ENCODE assay signal across 8 cellular contexts in the genomic region with DNA sequence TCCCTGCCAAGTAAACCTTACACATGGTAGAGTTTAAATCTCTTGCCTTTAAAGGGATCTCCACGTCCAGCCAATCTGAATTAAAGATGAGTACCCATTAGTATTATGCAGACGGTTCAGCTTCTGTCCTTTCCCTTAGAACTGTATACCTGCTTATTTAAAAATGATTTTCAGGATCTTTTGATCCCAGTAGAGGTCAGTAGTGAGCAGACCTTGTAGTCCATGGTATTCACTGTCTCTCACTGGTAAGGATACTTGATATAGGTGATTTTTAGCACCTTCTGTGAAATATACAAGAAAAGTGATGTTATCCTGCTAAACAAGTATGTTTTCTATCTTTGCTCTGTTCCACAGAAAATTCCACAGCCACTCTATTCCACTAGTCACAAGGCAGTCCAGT.
A peak's percentile ranks its signal among the peaks of the same experiment; 100 is the strongest.
DNase-seq lines count a peak whose midpoint lies in the region; ATAC-seq and TF ChIP-seq lines count a peak whose summit lies in the region.

No MANE protein-coding gene starts in this region.

- no peaks in the 10 kb centered on the region for H3K4me1 Mint-ChIP-seq in endodermal cell
- peaks cover 9% of the 10 kb centered on the region for H3K4me1 Mint-ChIP-seq in neural progenitor cell

- H3K36me3 ChIP-seq in endodermal cell (ENCODE audit: control insufficient read depth, insufficient read depth, low read length) (no peaks in the 10 kb centered on the region), neural progenitor cell (no peaks in the 10 kb centered on the region)

- H3K27ac Mint-ChIP-seq in endodermal cell (no peak overlapping the region), neural progenitor cell (no peak overlapping the region)

- no peaks in the 10 kb centered on the region for H3K27me3 Mint-ChIP-seq in endodermal cell (ENCODE audit: insufficient read depth)
- H3K27me3 Mint-ChIP-seq in neural progenitor cell (ENCODE audit: insufficient read depth, low read depth) = no peaks in the 10 kb centered on the region

- H3K4me3 ChIP-seq in endodermal cell (ENCODE audit: low read length) (no peak overlapping the region), neural progenitor cell (no peak overlapping the region)

- in situ Hi-C loops in ACHN (cut with HindIII; ENCODE audit: low pct_ligation_motif_present, low pct_unique_long_range_greater_than_20kb, low sequenced_read_pairs) = no loop called here

- 40 to 69% methylated on average over 2 of the region's 2 CpGs for WGBS in endodermal cell (ENCODE audit: insufficient coverage in 1 of 2, insufficient read length in 1 of 2), 2 experiments

- H3K9ac ChIP-seq in endodermal cell (ENCODE audit: extremely low read depth, low read length, poor library complexity, severe bottlenecking) = no peak overlapping the region
- H3K9ac ChIP-seq in neural progenitor cell = no peak overlapping the region

- H2AFZ ChIP-seq in neural progenitor cell (replicated peaks) = no peak overlapping the region

- H3K4me2 ChIP-seq in neural progenitor cell = no peak overlapping the region

- H3K4me3 Mint-ChIP-seq in endodermal cell (no peak overlapping the region), neural progenitor cell (no peak overlapping the region)

- H3K27ac ChIP-seq in endodermal cell (ENCODE audit: low read depth, low read length) (no peak overlapping the region), neural progenitor cell (no peak overlapping the region)

- peak; percentile 82 for TF ChIP-seq CTCF in endodermal cell (conservative IDR thresholded peaks at IDR 0.05)
- peak; percentile 73 for TF ChIP-seq CTCF in neural progenitor cell (IDR thresholded peaks at IDR 0.05)

- ATAC-seq in GM18519 (IDR thresholded peaks at IDR 0.05; ENCODE audit: low FRiP score, unreplicated experiment) (peak; percentile 83), HG03135 (IDR thresholded peaks at IDR 0.05; ENCODE audit: unreplicated experiment) (peak; percentile 58)

- DNase-seq in ACHN (peak; percentile 65), NCI-H748 (lab: John Stamatoyannopoulos, UW; ENCODE audit: unreplicated experiment) (peak; percentile 55), endodermal cell (no peak), neural progenitor cell (ENCODE audit: low spot score) (peak; percentile 59), HuH-7.5 (ENCODE audit: low spot score) (no peak)
- DNase-seq in stimulated activated CD4-positive, alpha-beta T cell treated with anti-CD3 and anti-CD28 coated beads, Interleukin-2, amount 100 ng/mL, for 48 hours = no peak

- H3K36me3 Mint-ChIP-seq in endodermal cell (ENCODE audit: low read depth) (no peaks in the 10 kb centered on the region), neural progenitor cell (no peaks in the 10 kb centered on the region)

- H3K4me1 ChIP-seq in endodermal cell (ENCODE audit: control insufficient read depth, insufficient read depth, low read length) (no peaks in the 10 kb centered on the region), neural progenitor cell (no peaks in the 10 kb centered on the region)

- H3K79me2 ChIP-seq in neural progenitor cell (ENCODE audit: low read depth) = no peaks in the 10 kb centered on the region

- H3K27me3 ChIP-seq in endodermal cell (ENCODE audit: control insufficient read depth, insufficient read depth, low read length, poor library complexity, severe bottlenecking) (no peaks in the 10 kb centered on the region), neural progenitor cell (no peaks in the 10 kb centered on the region)

- H3F3A ChIP-seq in neural progenitor cell (ENCODE audit: low read depth) = peaks cover 2% of the 10 kb centered on the region

- H3K9me3 Mint-ChIP-seq in endodermal cell = no peaks in the 10 kb centered on the region
- no peaks in the 10 kb centered on the region for H3K9me3 Mint-ChIP-seq in neural progenitor cell

- H3K9me3 ChIP-seq in endodermal cell (ENCODE audit: control insufficient read depth, low read length) = no peaks in the 10 kb centered on the region
- H3K9me3 ChIP-seq in neural progenitor cell (ENCODE audit: low read depth) = no peaks in the 10 kb centered on the region

- H4K20me1 ChIP-seq in neural progenitor cell (ENCODE audit: low read depth) = no peaks in the 10 kb centered on the region

Comparison
In these comparisons a context has a peak if more than half of its experiments do, and no peak if none do; other contexts are left out.
1. DNase-seq: peak in ACHN (single experiment), NCI-H748 (single experiment) and neural progenitor cell (single experiment); none in endodermal cell (single experiment), stimulated activated CD4-positive, alpha-beta T cell treated with anti-CD3 and anti-CD28 coated beads, Interleukin-2, amount 100 ng/mL, for 48 hours (0 of 2) and HuH-7.5 (single experiment).